11 cellular contexts compared by ENCODE assay signal in genomic region chr12:14373202-14373601, GRCh38. TPM values are rescaled to one million over a fixed set of nuclear protein-coding genes. Genes with fewer than 3 reads are reported as not detected.
DNase-seq lines count a peak whose midpoint lies in the region; FAIRE-seq and TF ChIP-seq lines count a peak whose summit lies in the region.
"Had no signal": no experiment of that assay in that cellular context is flagged by ENCODE, and none has a peak within 500 bp of the region (broad histone marks: within the 10 kb centered on the region; RNA-seq: fewer than 3 reads in every experiment).

No MANE protein-coding gene starts in this region.

- H3K36me3 ChIP-seq in osteoblast (ENCODE audit: insufficient read depth, low read length) (no peaks in the 10 kb centered on the region), small intestine (ENCODE audit: control insufficient read depth in 2 of 2, insufficient read depth in 2 of 2, low read length in 2 of 2) (no peaks in the 10 kb centered on the region), adrenal gland (replicated peaks in 1 of 2) (no peaks in the 10 kb centered on the region)

- peak overlapping the region; percentile 6 for H3K4me2 ChIP-seq in osteoblast (ENCODE audit: insufficient read depth, low read length)

- intact Hi-C loops in adrenal gland (cut with DNase I) = no loop called here

- H2AFZ ChIP-seq in osteoblast (ENCODE audit: low read length) = no peak overlapping the region

- H3K4me3 ChIP-seq in osteoblast (ENCODE audit: insufficient read depth, low read length) (no peak overlapping the region), small intestine (ENCODE audit: low read depth in 1 of 2, low read length in 2 of 2) (no peak overlapping the region), adrenal gland (no peak overlapping the region)
- H3K4me3 ChIP-seq: coronary artery had no signal

- TF ChIP-seq POLR2A in GM12892 (IDR thresholded peaks at IDR 0.05; ENCODE audit: low read depth, low read length) (no peak), adrenal gland (IDR thresholded peaks at IDR 0.05) (no peak)

- no peaks in the 10 kb centered on the region for H4K20me1 ChIP-seq in osteoblast (ENCODE audit: insufficient read depth, low read length)

- H3K9me3 ChIP-seq in osteoblast (ENCODE audit: low read depth, low read length) (no peaks in the 10 kb centered on the region), small intestine (ENCODE audit: control insufficient read depth, low read depth) (no peaks in the 10 kb centered on the region), adrenal gland (replicated peaks in 1 of 3) (no peaks in the 10 kb centered on the region)

- DNase-seq in GM12892 (ENCODE audit: insufficient read length) = no peak
- DNase-seq in RKO (ENCODE audit: low spot score) = peak; percentile 75
- DNase-seq in epithelial cell of prostate (ENCODE audit: low read depth, low spot score) = peak; percentile 37
- DNase-seq in osteoblast (ENCODE audit: insufficient read length, low spot score, missing footprints) = peak; percentile 69
- no peak for DNase-seq in NK-92 (lab: John Stamatoyannopoulos, UW; ENCODE audit: unreplicated experiment)
- DNase-seq in small intestine = no peak
- no peak for DNase-seq in adrenal gland
- DNase-seq in substantia nigra (lab: John Stamatoyannopoulos, UW) = no peak
- DNase-seq: MM.1S, occipital lobe had no signal

- peak overlapping the region; percentile 68 for H3K27ac ChIP-seq in epithelial cell of prostate
- H3K27ac ChIP-seq in osteoblast (ENCODE audit: low read depth, low read length) = peak overlapping the region; percentile 64
- H3K27ac ChIP-seq in small intestine (ENCODE audit: low read depth in 1 of 2, low read length in 1 of 2) = peak overlapping the region in 1 of 2 donors; percentile 11
- peak overlapping the region in 1 of 5 donors; percentile 4 for H3K27ac ChIP-seq in adrenal gland
- no peak overlapping the region for H3K27ac ChIP-seq in substantia nigra (ENCODE audit: low read depth, low read length, poor library complexity, severe bottlenecking)
- H3K27ac ChIP-seq: coronary artery had no signal

- peaks cover 96% of the 10 kb centered on the region for H3K79me2 ChIP-seq in osteoblast (ENCODE audit: insufficient read depth, low read length)

- FAIRE-seq in GM12892 (lab: Jason Lieb, UNC) = peak; percentile 86
- FAIRE-seq in small intestine (lab: Jason Lieb, UNC) = no peak

- no peak for TF ChIP-seq CTCF in osteoblast (IDR thresholded peaks at IDR 0.05; ENCODE audit: extremely low read depth, low read depth, low read length)
- TF ChIP-seq CTCF in adrenal gland (IDR thresholded peaks at IDR 0.05) = no peak

- H3K4me1 ChIP-seq in osteoblast (ENCODE audit: insufficient read depth, low read length) (peaks cover 25% of the 10 kb centered on the region), small intestine (ENCODE audit: control insufficient read depth in 2 of 2, insufficient read depth in 1 of 2, low read depth in 1 of 2, low read length in 1 of 2) (no peaks in the 10 kb centered on the region), adrenal gland (replicated peaks in 1 of 2) (peaks cover 0 to 38% of the 10 kb centered on the region in 2 donors)

- H3K27me3 ChIP-seq in osteoblast (ENCODE audit: insufficient read depth, low read length) (no peaks in the 10 kb centered on the region), small intestine (ENCODE audit: control insufficient read depth in 2 of 2, insufficient read depth in 2 of 2, low read length in 2 of 2) (no peaks in the 10 kb centered on the region), adrenal gland (no peaks in the 10 kb centered on the region)

RNA-seq across cellular contexts. Expression of gene ATF7IP, which starts 7.7 kb away (rescaled TPM):
- polyA plus RNA-seq in GM12892 (2012; ENCODE audit: missing spikeins) = 12.0 TPM
- 29.3 and 32.7 TPM in 2 replicates for total RNA-seq in osteoblast
- polyA plus RNA-seq in small intestine = 1 to 10 TPM; 3.5 to 7.8 (median 3.6) TPM
- 100 to 1,000 TPM in 1 of 8 donors, 10 to 100 TPM in 7; 40.5 to 101 (median 54.7) TPM for total RNA-seq in adrenal gland
- 10 to 100 TPM in 2 of 3 donors, 1 to 10 TPM in 1; 8.5 to 34.7 (median 16.7) TPM for polyA plus RNA-seq in adrenal gland

Comparison
In these comparisons a context has a peak if more than half of its experiments do, and no peak if none do; other contexts are left out.
1. DNase-seq: peak in RKO (single experiment), epithelial cell of prostate (single experiment) and osteoblast (single experiment); none in GM12892 (single experiment), NK-92 (single experiment), small intestine (single experiment), adrenal gland (0 of 7) and substantia nigra (0 of 49).